Comparison of ENCODE assay signal across 1 cellular context in the genomic region with DNA sequence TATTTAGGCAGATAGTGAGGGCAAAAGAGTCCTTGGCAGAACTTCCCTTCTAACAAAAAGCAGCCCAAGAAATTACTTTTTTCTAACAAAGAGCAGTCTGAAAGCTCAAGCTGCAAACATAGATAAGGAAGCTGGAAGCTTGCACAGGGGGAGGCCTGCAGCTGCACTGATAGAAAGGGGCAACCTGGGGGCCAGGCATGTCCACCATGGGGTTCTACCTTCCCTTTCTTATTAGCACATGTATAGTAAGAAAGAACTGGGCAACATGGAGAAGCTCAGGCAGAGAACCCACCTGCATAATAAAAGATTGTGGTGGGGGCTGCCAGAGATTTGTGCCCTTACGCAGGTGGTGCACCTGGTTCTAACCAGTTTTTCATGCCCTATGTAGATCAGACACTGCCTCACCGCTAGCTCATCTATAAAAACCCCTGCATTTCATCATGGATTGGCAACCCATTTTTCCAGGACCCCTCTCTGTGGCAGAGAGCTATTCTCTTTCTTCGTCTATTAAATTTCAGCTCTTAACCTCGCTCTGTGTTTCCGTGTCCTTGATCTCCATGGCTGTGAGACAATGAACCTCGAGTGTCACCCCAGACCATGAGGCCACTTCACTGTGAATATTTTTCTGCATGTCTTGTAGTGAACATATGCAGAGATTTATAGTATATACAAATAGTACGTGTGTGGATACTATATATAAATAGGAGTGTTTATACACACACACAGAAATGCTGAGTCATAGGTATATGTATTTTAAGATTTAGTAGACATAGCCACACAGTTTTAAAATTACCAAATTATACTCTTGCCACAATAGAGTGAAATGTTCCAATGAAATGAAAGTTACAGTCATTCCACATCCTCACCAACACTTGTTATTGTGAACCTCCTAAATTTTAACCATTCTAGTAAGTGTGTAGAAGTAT.
TF ChIP-seq lines count a peak whose summit lies in the region.

No MANE protein-coding gene starts in this region.

TF ChIP-seq in K562, 482 proteins besides CTCF, POLR2A, EP300 and RAD21 (continued from another document):
- TF ChIP-seq, protein P1, sequence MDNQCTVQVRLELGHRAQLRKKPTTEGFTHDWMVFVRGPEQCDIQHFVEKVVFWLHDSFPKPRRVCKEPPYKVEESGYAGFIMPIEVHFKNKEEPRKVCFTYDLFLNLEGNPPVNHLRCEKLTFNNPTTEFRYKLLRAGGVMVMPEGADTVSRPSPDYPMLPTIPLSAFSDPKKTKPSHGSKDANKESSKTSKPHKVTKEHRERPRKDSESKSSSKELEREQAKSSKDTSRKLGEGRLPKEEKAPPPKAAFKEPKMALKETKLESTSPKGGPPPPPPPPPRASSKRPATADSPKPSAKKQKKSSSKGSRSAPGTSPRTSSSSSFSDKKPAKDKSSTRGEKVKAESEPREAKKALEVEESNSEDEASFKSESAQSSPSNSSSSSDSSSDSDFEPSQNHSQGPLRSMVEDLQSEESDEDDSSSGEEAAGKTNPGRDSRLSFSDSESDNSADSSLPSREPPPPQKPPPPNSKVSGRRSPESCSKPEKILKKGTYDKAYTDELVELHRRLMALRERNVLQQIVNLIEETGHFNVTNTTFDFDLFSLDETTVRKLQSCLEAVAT (IDR thresholded peaks at IDR 0.05): no peak
- TF ChIP-seq ZNF589 (CRISPR knock-in tag; IDR thresholded peaks at IDR 0.05; ENCODE audit: low read depth) (0 out of 2 replicates have a peak, but pooled peaks have one; percentile 64), BACH1 (tag; IDR thresholded peaks at IDR 0.05) (peak; percentile 85), NFE2L1 (tag; IDR thresholded peaks at IDR 0.05; ENCODE audit: borderline replicate concordance, low read depth) (peak; percentile 86), MAFG (tag; conservative IDR thresholded peaks at IDR 0.05) (peak; percentile 91), PHB2 (IDR thresholded peaks at IDR 0.05; ENCODE audit: low read depth) (peak; percentile 66), MTA2 (IDR thresholded peaks at IDR 0.05; ENCODE audit: low read depth) (peak; percentile 92), HDAC2 (IDR thresholded peaks at IDR 0.05) (peak; percentile 63), TFAM (CRISPR knock-in tag; conservative IDR thresholded peaks at IDR 0.05) (no peak), CBFA2T2 (conservative IDR thresholded peaks at IDR 0.05) (peak; percentile 95), BRD9 (IDR thresholded peaks at IDR 0.05; ENCODE audit: low read depth, partially characterized antibody) (no peak), LEF1 (IDR thresholded peaks at IDR 0.05) (peak; percentile 68; the same call in 1 of the 2 replicates), SMARCC2 (IDR thresholded peaks at IDR 0.05; ENCODE audit: low read depth) (peak; percentile 75)
- TF ChIP-seq, protein P2, sequence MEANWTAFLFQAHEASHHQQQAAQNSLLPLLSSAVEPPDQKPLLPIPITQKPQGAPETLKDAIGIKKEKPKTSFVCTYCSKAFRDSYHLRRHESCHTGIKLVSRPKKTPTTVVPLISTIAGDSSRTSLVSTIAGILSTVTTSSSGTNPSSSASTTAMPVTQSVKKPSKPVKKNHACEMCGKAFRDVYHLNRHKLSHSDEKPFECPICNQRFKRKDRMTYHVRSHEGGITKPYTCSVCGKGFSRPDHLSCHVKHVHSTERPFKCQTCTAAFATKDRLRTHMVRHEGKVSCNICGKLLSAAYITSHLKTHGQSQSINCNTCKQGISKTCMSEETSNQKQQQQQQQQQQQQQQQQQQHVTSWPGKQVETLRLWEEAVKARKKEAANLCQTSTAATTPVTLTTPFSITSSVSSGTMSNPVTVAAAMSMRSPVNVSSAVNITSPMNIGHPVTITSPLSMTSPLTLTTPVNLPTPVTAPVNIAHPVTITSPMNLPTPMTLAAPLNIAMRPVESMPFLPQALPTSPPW (CRISPR knock-in tag; IDR thresholded peaks at IDR 0.05): peak; percentile 67
- TF ChIP-seq, protein P3, sequence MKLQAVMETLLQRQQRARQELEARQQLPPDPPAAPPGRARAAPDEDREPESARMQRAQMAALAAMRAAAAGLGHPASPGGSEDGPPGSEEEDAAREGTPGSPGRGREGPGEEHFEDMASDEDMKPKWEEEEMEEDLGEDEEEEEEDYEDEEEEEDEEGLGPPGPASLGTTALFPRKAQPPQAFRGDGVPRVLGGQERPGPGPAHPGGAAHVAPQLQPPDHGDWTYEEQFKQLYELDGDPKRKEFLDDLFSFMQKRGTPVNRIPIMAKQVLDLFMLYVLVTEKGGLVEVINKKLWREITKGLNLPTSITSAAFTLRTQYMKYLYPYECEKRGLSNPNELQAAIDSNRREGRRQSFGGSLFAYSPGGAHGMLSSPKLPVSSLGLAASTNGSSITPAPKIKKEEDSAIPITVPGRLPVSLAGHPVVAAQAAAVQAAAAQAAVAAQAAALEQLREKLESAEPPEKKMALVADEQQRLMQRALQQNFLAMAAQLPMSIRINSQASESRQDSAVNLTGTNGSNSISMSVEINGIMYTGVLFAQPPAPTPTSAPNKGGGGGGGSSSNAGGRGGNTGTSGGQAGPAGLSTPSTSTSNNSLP (IDR thresholded peaks at IDR 0.05; ENCODE audit: borderline replicate concordance, low read depth, low read length): 0 out of 2 replicates have a peak, but pooled peaks have one; percentile 55
